ENCODE assay signal across 1 cellular context in the genomic region with DNA sequence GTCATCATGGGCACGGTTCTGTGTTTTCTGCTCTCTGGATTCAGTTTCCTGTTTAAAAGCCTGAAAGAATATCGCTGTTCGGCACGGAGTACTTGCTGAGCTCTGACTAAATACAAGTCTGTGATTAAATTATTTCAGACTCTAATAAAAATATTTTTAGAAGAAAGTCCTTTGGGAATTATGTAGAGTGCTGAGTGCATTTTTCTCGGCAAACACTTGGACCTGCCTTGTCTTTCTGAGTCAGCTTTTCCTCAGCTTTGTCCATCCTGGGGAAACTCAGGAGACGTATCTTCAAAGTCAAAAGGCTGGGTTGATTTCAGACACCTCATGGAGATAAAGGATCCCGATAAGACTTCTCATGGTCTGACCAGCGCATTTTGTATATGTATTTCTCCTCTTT.
TF ChIP-seq lines count a peak whose summit lies in the region.

No MANE protein-coding gene starts in this region.

TF ChIP-seq in IMR-90, 13 proteins besides CTCF, POLR2A, EP300 and RAD21 (continued from another document):
- TF ChIP-seq, protein P1, sequence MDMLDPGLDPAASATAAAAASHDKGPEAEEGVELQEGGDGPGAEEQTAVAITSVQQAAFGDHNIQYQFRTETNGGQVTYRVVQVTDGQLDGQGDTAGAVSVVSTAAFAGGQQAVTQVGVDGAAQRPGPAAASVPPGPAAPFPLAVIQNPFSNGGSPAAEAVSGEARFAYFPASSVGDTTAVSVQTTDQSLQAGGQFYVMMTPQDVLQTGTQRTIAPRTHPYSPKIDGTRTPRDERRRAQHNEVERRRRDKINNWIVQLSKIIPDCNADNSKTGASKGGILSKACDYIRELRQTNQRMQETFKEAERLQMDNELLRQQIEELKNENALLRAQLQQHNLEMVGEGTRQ (IDR thresholded peaks at IDR 0.05; ENCODE audit: low read depth, low read length) = no peak
- TF ChIP-seq CEBPB (IDR thresholded peaks at IDR 0.05; ENCODE audit: low read depth, low read length) (no peak), SMC3 (IDR thresholded peaks at IDR 0.05; ENCODE audit: low read depth, low read length) (no peak)
